Comparison of ENCODE assay signal across 12 cellular contexts in genomic region chr14:100223332-100224171, GRCh38. TPM values are rescaled to one million over a fixed set of nuclear protein-coding genes. Genes with fewer than 3 reads are reported as not detected.
DNase-seq lines count a peak whose midpoint lies in the region; ATAC-seq and TF ChIP-seq lines count a peak whose summit lies in the region.
"Had no signal": no experiment of that assay in that cellular context is flagged by ENCODE, and none has a peak within 500 bp of the region (broad histone marks: within the 10 kb centered on the region; RNA-seq: fewer than 3 reads in every experiment).

No MANE protein-coding gene starts in this region.

- H4K5ac ChIP-seq in IMR-90 (ENCODE audit: low read depth, low read length), result no peak overlapping the region

- H3K23ac ChIP-seq in IMR-90 (ENCODE audit: low read depth, low read length), result peak overlapping the region; percentile 27; the same call in 1 of the 2 replicates

- TF ChIP-seq POLR2A in IMR-90 (IDR thresholded peaks at IDR 0.05; ENCODE audit: low read depth, low read length), result no peak

- POLR2A ChIA-PET in CD8-positive, alpha-beta T cell (lab: Charles Lee), result interaction anchor here (0.9 to 5.5 kb wide), 11 partner anchors 10 to 158 kb away, joined by 3 to 81 read pairs (median 4); partner anchors contain the start of genes EVL and YY1
- POLR2A ChIA-PET in IMR-90 (lab: Charles Lee; ENCODE audit: unreplicated experiment), result no interaction called here

- H3K14ac ChIP-seq in IMR-90 (replicated peaks; ENCODE audit: low read depth, low read length), result peak overlapping the region; percentile 13

- H3K4ac ChIP-seq in IMR-90 (ENCODE audit: low read depth, low read length), result 0 out of 2 replicates have a peak overlapping the region, but pooled peaks have one; percentile 7

- H3K27ac ChIP-seq in CD8-positive, alpha-beta T cell (ENCODE audit: low read depth, low read length), result peak overlapping the region; percentile 25
- H3K27ac ChIP-seq in IMR-90 (ENCODE audit: insufficient read depth, low read length) (no peak overlapping the region), ectodermal cell (ENCODE audit: insufficient read depth, low read depth, low read length, poor library complexity, severe bottlenecking) (peak overlapping the region; percentile 98)

- no peak overlapping the region for H2BK15ac ChIP-seq in IMR-90 (ENCODE audit: low read depth, low read length)

- H2AK5ac ChIP-seq in IMR-90 (ENCODE audit: low read depth, low read length), result peak overlapping the region; percentile 44; the same call in 1 of the 2 replicates

- H4K91ac ChIP-seq in IMR-90 (ENCODE audit: insufficient read depth, low read depth, low read length), result no peak overlapping the region

- H4K20me1 ChIP-seq in IMR-90 (ENCODE audit: insufficient read depth, low read length), result no peaks in the 10 kb centered on the region

- H4K8ac ChIP-seq in IMR-90 (ENCODE audit: low read depth in 2 of 2, low read length in 2 of 2), result peak overlapping the region in 1 of 2 experiments; percentile 42; a peak in 1 of 4 replicates

- H3K36me3 ChIP-seq in CD8-positive, alpha-beta T cell (ENCODE audit: insufficient read depth, low read length), result no peaks in the 10 kb centered on the region
- H3K36me3 ChIP-seq in IMR-90 (ENCODE audit: control insufficient read depth, insufficient read depth, low read length), result no peaks in the 10 kb centered on the region
- peaks cover 2% of the 10 kb centered on the region for H3K36me3 ChIP-seq in ectodermal cell (ENCODE audit: control insufficient read depth, insufficient read depth, low read length)

- H3K9me3 ChIP-seq in CD8-positive, alpha-beta T cell (ENCODE audit: low read length), result no peaks in the 10 kb centered on the region
- H3K9me3 ChIP-seq in IMR-90 (ENCODE audit: control insufficient read depth, insufficient read depth, low read length) (no peaks in the 10 kb centered on the region), ectodermal cell (ENCODE audit: control insufficient read depth, low read length) (no peaks in the 10 kb centered on the region)

- H3K79me1 ChIP-seq in IMR-90 (ENCODE audit: low read depth in 1 of 2, low read length in 2 of 2), result peaks cover 23 to 65% of the 10 kb centered on the region in 2 experiments

- peaks cover 7% of the 10 kb centered on the region for H3K4me1 Mint-ChIP-seq in CD8-positive, alpha-beta T cell (ENCODE audit: low read depth)
- no peaks in the 10 kb centered on the region for H3K4me1 Mint-ChIP-seq in nephron

- H3K36me3 Mint-ChIP-seq in CD8-positive, alpha-beta T cell, result no peaks in the 10 kb centered on the region
- peaks cover 10% of the 10 kb centered on the region for H3K36me3 Mint-ChIP-seq in nephron (ENCODE audit: low read depth)
- H3K36me3 Mint-ChIP-seq: naive B cell had no signal

- no peak overlapping the region for H2AK9ac ChIP-seq in IMR-90 (replicated peaks; ENCODE audit: low read depth, low read length, poor library complexity)

- no peaks in the 10 kb centered on the region for H3K9me3 Mint-ChIP-seq in CD8-positive, alpha-beta T cell
- no peaks in the 10 kb centered on the region for H3K9me3 Mint-ChIP-seq in nephron
- H3K9me3 Mint-ChIP-seq: naive B cell had no signal

- intact Hi-C loops in CD8-positive, alpha-beta T cell (cut with DNase I, micrococcal nuclease), result loop anchor here (1.0 to 5.0 kb wide), 3 partner anchors 15 to 541 kb away; partner anchors contain the start of gene CYP46A1 (in 1 of the 2)
- intact Hi-C loops in IMR-90 (cut with micrococcal nuclease), result loop anchor here (2.0 kb wide), 1 partner anchor 13 kb away; no protein-coding TSS in a partner anchor

- peak overlapping the region; percentile 12 for H3K4me2 ChIP-seq in IMR-90 (ENCODE audit: low read depth, low read length)

- no TSS peak for BruUV-seq in IMR-90 (replicated peaks; lab: Mats Ljungman, UMichigan)

- H3K27ac Mint-ChIP-seq in CD8-positive, alpha-beta T cell, result no peak overlapping the region
- no peak overlapping the region for H3K27ac Mint-ChIP-seq in nephron
- H3K27ac Mint-ChIP-seq: activated CD8-positive, alpha-beta memory T cell treated with anti-CD3 and anti-CD28 coated beads, Interleukin-2, amount 10 ng/mL, durations not matched to agents 7 days and 5 days had no signal

- H2BK5ac ChIP-seq in IMR-90 (ENCODE audit: low read depth, low read length, poor library complexity, severe bottlenecking), result no peak overlapping the region

- H3K18ac ChIP-seq in IMR-90 (ENCODE audit: low read depth, low read length), result no peak overlapping the region

- TF ChIP-seq RAD21 in IMR-90 (IDR thresholded peaks at IDR 0.05; ENCODE audit: low read length), result no peak

- H2BK120ac ChIP-seq in IMR-90 (ENCODE audit: low read depth, low read length), result no peak overlapping the region

- peaks cover 9% of the 10 kb centered on the region for H3K9me1 ChIP-seq in IMR-90 (ENCODE audit: insufficient read depth, low read length)

- dilution Hi-C loops in IMR-90 (cut with HindIII; ENCODE audit: low sequenced_read_pairs, unreplicated experiment), result no loop called here

- H3K4me1 ChIP-seq in CD8-positive, alpha-beta T cell (ENCODE audit: insufficient read depth, low read length), result peaks cover 45% of the 10 kb centered on the region
- H3K4me1 ChIP-seq in IMR-90 (ENCODE audit: control insufficient read depth, insufficient read depth, low read length) (peaks cover 18% of the 10 kb centered on the region), ectodermal cell (ENCODE audit: control insufficient read depth, insufficient read depth, low read length) (peaks cover 28% of the 10 kb centered on the region)

- H2BK20ac ChIP-seq in IMR-90 (ENCODE audit: low read depth, low read length), result no peak overlapping the region

- ATAC-seq in CD8-positive, alpha-beta T cell, result no peak
- peak; percentile 22 for ATAC-seq in IMR-90 (ENCODE audit: low read depth)
- no peak for ATAC-seq in HG03521 (IDR thresholded peaks at IDR 0.05; ENCODE audit: unreplicated experiment)
- no peak for ATAC-seq in GM21528 (IDR thresholded peaks at IDR 0.05; ENCODE audit: low FRiP score, unreplicated experiment)

- no peaks in the 10 kb centered on the region for H3K27me3 Mint-ChIP-seq in CD8-positive, alpha-beta T cell (ENCODE audit: low read depth)
- H3K27me3 Mint-ChIP-seq in nephron (ENCODE audit: low read depth), result no peaks in the 10 kb centered on the region
- H3K27me3 Mint-ChIP-seq: activated CD8-positive, alpha-beta memory T cell treated with anti-CD3 and anti-CD28 coated beads, Interleukin-2, amount 10 ng/mL, durations not matched to agents 7 days and 5 days; naive B cell had no signal

- H3K56ac ChIP-seq in IMR-90 (ENCODE audit: extremely low read depth, insufficient read depth, low read length), result no peak overlapping the region

- no peak for DNase-seq in CD8-positive, alpha-beta T cell
- DNase-seq in IMR-90, result peak; percentile 41
- no peak for DNase-seq in NCI-H510A (lab: John Stamatoyannopoulos, UW)
- no peak for DNase-seq in NCI-H1048 (lab: John Stamatoyannopoulos, UW)
- DNase-seq: naive B cell; NCI-H1436; stimulated activated CD4-positive, alpha-beta T cell treated with anti-CD3 and anti-CD28 coated beads, Interleukin-15, amount 100 ng/mL, for 24 hours had no signal

- H3K9ac ChIP-seq in IMR-90 (ENCODE audit: low read depth, low read length), result no peak overlapping the region

- CTCF ChIA-PET in CD8-positive, alpha-beta T cell (lab: Charles Lee), result interaction anchor here (0.6 to 5.6 kb wide), 8 partner anchors 11 to 1320 kb away, joined by 3 to 52 read pairs (median 8); no protein-coding TSS in a partner anchor
- CTCF ChIA-PET in IMR-90 (lab: Yijun Ruan, JAX), result interaction anchor here (0.9 kb wide), 1 partner anchor 30 kb away, joined by 4 read pairs; no protein-coding TSS in a partner anchor

- no peak overlapping the region for H3K4me3 Mint-ChIP-seq in CD8-positive, alpha-beta T cell
- H3K4me3 Mint-ChIP-seq in nephron, result peak overlapping the region; percentile 0 to 59 (median 2)
- H3K4me3 Mint-ChIP-seq: activated CD8-positive, alpha-beta memory T cell treated with anti-CD3 and anti-CD28 coated beads, Interleukin-2, amount 10 ng/mL, durations not matched to agents 7 days and 5 days had no signal

- H3K27me3 ChIP-seq in CD8-positive, alpha-beta T cell (ENCODE audit: insufficient read depth, low read length), result no peaks in the 10 kb centered on the region
- no peaks in the 10 kb centered on the region for H3K27me3 ChIP-seq in IMR-90 (ENCODE audit: control insufficient read depth, insufficient read depth, low read length)
- H3K27me3 ChIP-seq in ectodermal cell (ENCODE audit: control insufficient read depth, insufficient read depth, low read length, poor library complexity, severe bottlenecking), result no peaks in the 10 kb centered on the region

- peak overlapping the region; percentile 9 for H2AFZ ChIP-seq in IMR-90 (replicated peaks; ENCODE audit: low read length, poor library complexity)

- in situ Hi-C loops in IMR-90 (cut with MboI; ENCODE audit: low sequenced_read_pairs), result no loop called here

- H3K4me3 ChIP-seq in CD8-positive, alpha-beta T cell (ENCODE audit: low read depth, low read length), result peak overlapping the region; percentile 95
- H3K4me3 ChIP-seq in IMR-90 (ENCODE audit: insufficient read depth, low read depth, low read length) (no peak overlapping the region), ectodermal cell (ENCODE audit: insufficient read depth, low read depth, low read length) (no peak overlapping the region)

- TF ChIP-seq CTCF in CD8-positive, alpha-beta T cell (IDR thresholded peaks at IDR 0.05), result no peak
- TF ChIP-seq CTCF in IMR-90 (conservative IDR thresholded peaks at IDR 0.05; ENCODE audit: low read depth, low read length) (no peak), nephron (IDR thresholded peaks at IDR 0.05; ENCODE audit: unreplicated experiment in 3 of 3) (no peak)

- WGBS in IMR-90 (ENCODE audit: extremely low coverage in 2 of 2, insufficient read length in 1 of 2), 2 experiments, result 67% methylated on average over 7 of the region's 10 CpGs; no CpG with 5 or more reads in 1 of the 2 experiments
- WGBS in ectodermal cell, 2 experiments, result 83 to 85% methylated on average over 10 of the region's 10 CpGs

TF ChIP-seq in IMR-90, 13 proteins besides CTCF, POLR2A, EP300 and RAD21 (continues in another document):
- TF ChIP-seq FOS (IDR thresholded peaks at IDR 0.05; ENCODE audit: low read depth, low read length), result no peak
- TF ChIP-seq MXI1 (IDR thresholded peaks at IDR 0.05; ENCODE audit: borderline replicate concordance, low read depth, low read length), result no peak
- TF ChIP-seq MAFK (IDR thresholded peaks at IDR 0.05; ENCODE audit: low read depth, low read length), result no peak
- TF ChIP-seq MAZ (IDR thresholded peaks at IDR 0.05; ENCODE audit: borderline replicate concordance, low read depth, low read length), result no peak
- TF ChIP-seq CHD1 (IDR thresholded peaks at IDR 0.05; ENCODE audit: low read depth, low read length), result no peak

RNA-seq across cellular contexts. Expression of gene YY1, which starts 15.4 kb away (rescaled TPM):
- total RNA-seq in CD8-positive, alpha-beta T cell, result 10 to 100 TPM; 70.0 to 80.7 TPM
- total RNA-seq in IMR-90 (2012; rRNA removed), result 26.7 and 29.9 TPM in 2 replicates
- polyA plus RNA-seq in IMR-90 (2012; rRNA removed), result 21.1 and 21.7 TPM in 2 replicates
- 14.4 and 15.6 TPM in 2 replicates for polyA plus RNA-seq in IMR-90 (2012; cell fraction: cytosol; rRNA removed)
- polyA plus RNA-seq in IMR-90 (2012; cell fraction: nucleus; rRNA removed; ENCODE audit: low replicate concordance), result 20.1 and 46.1 TPM in 2 replicates
- 103 TPM for polyA plus RNA-seq in ectodermal cell (2013, experiment 1 of 4)
- 102 TPM for polyA plus RNA-seq in ectodermal cell (2013, experiment 2 of 4)
- polyA plus RNA-seq in ectodermal cell (2013, experiment 3 of 4), result 74.3 TPM
- polyA plus RNA-seq in ectodermal cell (2013, experiment 4 of 4), result 72.7 TPM
